Comparison of ENCODE assay signal across 20 cellular contexts in the genomic region with DNA sequence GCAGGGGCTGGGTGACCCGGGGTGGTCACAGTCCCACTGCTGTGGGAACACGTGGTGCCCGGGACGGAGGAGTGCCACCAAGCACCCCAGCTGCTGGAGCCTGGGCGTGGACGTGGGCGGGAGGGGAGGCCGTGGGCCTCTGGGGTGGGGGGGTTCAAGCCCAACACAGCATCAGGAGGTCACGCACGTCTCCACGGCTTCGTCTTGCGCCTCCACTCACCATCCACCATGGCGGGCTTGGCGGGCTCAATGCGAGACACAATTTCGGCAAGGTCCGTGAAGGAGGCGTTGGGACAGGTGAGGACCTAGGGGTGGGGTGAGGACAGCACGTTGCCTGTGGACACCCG. TPM values are rescaled to one million over a fixed set of nuclear protein-coding genes. Genes with fewer than 3 reads are reported as not detected.
DNase-seq lines count a peak whose midpoint lies in the region; ATAC-seq, FAIRE-seq and TF ChIP-seq lines count a peak whose summit lies in the region.
"Had no signal": no experiment of that assay in that cellular context is flagged by ENCODE, and none has a peak within 500 bp of the region (broad histone marks: within the 10 kb centered on the region; RNA-seq: fewer than 3 reads in every experiment).

No MANE protein-coding gene starts in this region.

- no peaks in the 10 kb centered on the region for H3K4me1 ChIP-seq in right cardiac atrium (ENCODE audit: control insufficient read depth, insufficient read depth, low read length)
- H3K4me1 ChIP-seq in right atrium auricular region, result peaks cover 0 to 22% of the 10 kb centered on the region in 2 donors
- peaks cover 4% of the 10 kb centered on the region for H3K4me1 ChIP-seq in endothelial cell of umbilical vein (ENCODE audit: control insufficient read depth, extremely low read depth, insufficient read depth, low read length)
- no peaks in the 10 kb centered on the region for H3K4me1 ChIP-seq in aorta (ENCODE audit: control insufficient read depth in 1 of 2, insufficient read depth in 2 of 2, low read length in 2 of 2)
- H3K4me1 ChIP-seq in small intestine (ENCODE audit: control insufficient read depth in 2 of 2, insufficient read depth in 1 of 2, low read depth in 1 of 2, low read length in 1 of 2), result peaks cover 2 to 7% of the 10 kb centered on the region in 2 donors

- H3K4me3 ChIP-seq in right cardiac atrium (ENCODE audit: low read length), result no peak overlapping the region
- H3K4me3 ChIP-seq in right atrium auricular region, result no peak overlapping the region
- no peak overlapping the region for H3K4me3 ChIP-seq in endothelial cell of umbilical vein (replicated peaks in 1 of 3; ENCODE audit: insufficient read depth in 1 of 3, low read depth in 1 of 3, low read length in 3 of 3)
- no peak overlapping the region for H3K4me3 ChIP-seq in aorta (ENCODE audit: low read length in 2 of 2)
- no peak overlapping the region for H3K4me3 ChIP-seq in brain microvascular endothelial cell (ENCODE audit: low read depth, low read length)
- H3K4me3 ChIP-seq in small intestine (ENCODE audit: low read depth in 1 of 2, low read length in 2 of 2), result no peak overlapping the region
- H3K4me3 ChIP-seq: body of pancreas, dorsolateral prefrontal cortex, vagina had no signal

- peaks cover 9% of the 10 kb centered on the region for H3K79me2 ChIP-seq in endothelial cell of umbilical vein (ENCODE audit: control insufficient read depth, insufficient read depth, low read length)

- H4K20me1 ChIP-seq in endothelial cell of umbilical vein (replicated peaks; ENCODE audit: control insufficient read depth, extremely low read depth, insufficient read depth, low read length), result no peaks in the 10 kb centered on the region

- intact Hi-C loops in right cardiac atrium (cut with DNase I) (no loop called here), endothelial cell of umbilical vein (cut with micrococcal nuclease) (no loop called here), aorta (cut with DNase I) (no loop called here)

- dilution Hi-C loops in endothelial cell of umbilical vein (cut with MboI; ENCODE audit: extremely low pct_ligation_motif_present, low sequenced_read_pairs), result no loop called here

- peaks cover 2% of the 10 kb centered on the region for H3K4me1 Mint-ChIP-seq in T-helper 1 cell treated with Interleukin-12 subunit alpha and Interleukin-12 subunit beta and Interleukin-4 antibody, amounts not matched to agents 30 μg/mL and 1 μg/mL, for 36 hours (ENCODE audit: low read depth)

- no peak overlapping the region for H3K9ac ChIP-seq in endothelial cell of umbilical vein (replicated peaks; ENCODE audit: extremely low read depth, insufficient read depth, low read length)

- no peak overlapping the region for H3K4me2 ChIP-seq in endothelial cell of umbilical vein (ENCODE audit: insufficient read depth, low read length)

- no peaks in the 10 kb centered on the region for H3K9me1 ChIP-seq in endothelial cell of umbilical vein (replicated peaks; ENCODE audit: control insufficient read depth, extremely low read depth, insufficient read depth, low read length)

- no peak overlapping the region for H3K4me3 Mint-ChIP-seq in T-helper 1 cell treated with Interleukin-12 subunit alpha and Interleukin-12 subunit beta and Interleukin-4 antibody, amounts not matched to agents 30 μg/mL and 1 μg/mL, for 36 hours

- peak overlapping the region; percentile 55 for H2AFZ ChIP-seq in endothelial cell of umbilical vein (ENCODE audit: low read depth, low read length)

- FAIRE-seq in endothelial cell of umbilical vein (lab: Jason Lieb, UNC), result no peak
- no peak for FAIRE-seq in small intestine (lab: Jason Lieb, UNC)
- FAIRE-seq: D721Med had no signal

- no peaks in the 10 kb centered on the region for H3K27me3 Mint-ChIP-seq in T-helper 1 cell treated with Interleukin-12 subunit alpha and Interleukin-12 subunit beta and Interleukin-4 antibody, amounts not matched to agents 30 μg/mL and 1 μg/mL, for 36 hours (ENCODE audit: low read depth)

- H3K27ac Mint-ChIP-seq in T-helper 1 cell treated with Interleukin-12 subunit alpha and Interleukin-12 subunit beta and Interleukin-4 antibody, amounts not matched to agents 30 μg/mL and 1 μg/mL, for 36 hours, result peak overlapping the region; percentile 52
- H3K27ac Mint-ChIP-seq: activated T-helper 2 cell treated with anti-CD3 and anti-CD28 coated beads, Interferon-gamma antibody, Interleukin-2, Interleukin-4, amounts not matched to agents 10 μg/mL and 5 μg/mL and 100 μg/mL, durations not matched to agents 14 hours and 24 hours and 36 hours had no signal

- H3K27ac ChIP-seq in right cardiac atrium (ENCODE audit: low read length) (no peak overlapping the region), right atrium auricular region (no peak overlapping the region), endothelial cell of umbilical vein (ENCODE audit: insufficient read depth, low read depth, low read length) (no peak overlapping the region), aorta (ENCODE audit: low read depth in 1 of 2, low read length in 2 of 2) (no peak overlapping the region), brain microvascular endothelial cell (no peak overlapping the region), small intestine (ENCODE audit: low read depth in 1 of 2, low read length in 1 of 2) (no peak overlapping the region)
- H3K27ac ChIP-seq: body of pancreas, vagina had no signal

- CTCF ChIA-PET in endothelial cell of umbilical vein (lab: Charles Lee), result no interaction called here

- DNase-seq in right cardiac atrium (peak in 2 of 3 donors; percentile 17 to 65), right atrium auricular region (ENCODE audit: low spot score) (no peak), endothelial cell of umbilical vein (ENCODE audit: low read depth, low spot score) (no peak), aorta (peak; percentile 54 to 65), brain microvascular endothelial cell (no peak), small intestine (no peak)
- DNase-seq: NCI-H1417, NCI-H226, nucleus accumbens, SIG-M5 had no signal

- no TSS peak for BruUV-seq in endothelial cell of umbilical vein (replicated peaks; lab: Mats Ljungman, UMichigan)

- 95% methylated on average over 21 of the region's 21 CpGs for WGBS in right cardiac atrium
- 95 to 96% methylated on average over 20 to 21 of the region's 21 CpGs for WGBS in aorta, 2 donors
- 88% methylated on average over 20 to 21 of the region's 21 CpGs for WGBS in small intestine, 3 donors

- H3K27me3 ChIP-seq in right cardiac atrium (ENCODE audit: control insufficient read depth, insufficient read depth) (no peaks in the 10 kb centered on the region), right atrium auricular region (no peaks in the 10 kb centered on the region), endothelial cell of umbilical vein (ENCODE audit: control insufficient read depth in 2 of 2, insufficient read depth in 2 of 2, low read length in 2 of 2) (no peaks in the 10 kb centered on the region), aorta (ENCODE audit: control insufficient read depth in 1 of 2, insufficient read depth in 2 of 2, low read length in 1 of 2) (no peaks in the 10 kb centered on the region), brain microvascular endothelial cell (replicated peaks) (no peaks in the 10 kb centered on the region), small intestine (ENCODE audit: control insufficient read depth in 2 of 2, insufficient read depth in 2 of 2, low read length in 2 of 2) (no peaks in the 10 kb centered on the region)
- H3K27me3 ChIP-seq: body of pancreas, dorsolateral prefrontal cortex, vagina had no signal

- H3K36me3 Mint-ChIP-seq in T-helper 1 cell treated with Interleukin-12 subunit alpha and Interleukin-12 subunit beta and Interleukin-4 antibody, amounts not matched to agents 30 μg/mL and 1 μg/mL, for 36 hours (ENCODE audit: low read depth), result peaks cover under 1% of the 10 kb centered on the region

- in situ Hi-C loops in brain microvascular endothelial cell (cut with HindIII; ENCODE audit: low pct_ligation_motif_present, low sequenced_read_pairs), result no loop called here

- no peak for TF ChIP-seq CTCF in right atrium auricular region (IDR thresholded peaks at IDR 0.05)
- TF ChIP-seq CTCF in endothelial cell of umbilical vein (IDR thresholded peaks at IDR 0.05; ENCODE audit: extremely low read depth in 1 of 2, insufficient read depth in 1 of 2, low read depth in 1 of 2, low read length in 2 of 2), result no peak
- no peak for TF ChIP-seq CTCF in brain microvascular endothelial cell (IDR thresholded peaks at IDR 0.05; ENCODE audit: low read depth, low read length, missing control alignments)

- no peak for ATAC-seq in right cardiac atrium
- no peak for ATAC-seq in aorta (ENCODE audit: low FRiP score)
- ATAC-seq in GM18868 (IDR thresholded peaks at IDR 0.05; ENCODE audit: unreplicated experiment), result no peak
- ATAC-seq: body of pancreas had no signal

- H3K36me3 ChIP-seq in right atrium auricular region (no peaks in the 10 kb centered on the region), endothelial cell of umbilical vein (ENCODE audit: control insufficient read depth in 2 of 2, extremely low read depth in 1 of 2, insufficient read depth in 2 of 2, low read length in 2 of 2) (no peaks in the 10 kb centered on the region), aorta (ENCODE audit: control insufficient read depth in 1 of 2, insufficient read depth in 2 of 2, low read length in 1 of 2) (no peaks in the 10 kb centered on the region), brain microvascular endothelial cell (replicated peaks) (peaks cover 4% of the 10 kb centered on the region), small intestine (ENCODE audit: control insufficient read depth in 2 of 2, insufficient read depth in 2 of 2, low read length in 2 of 2) (no peaks in the 10 kb centered on the region)
- H3K36me3 ChIP-seq: vagina had no signal

- TF ChIP-seq POLR2A in endothelial cell of umbilical vein (IDR thresholded peaks at IDR 0.05; ENCODE audit: low read depth, low read length), result no peak

- POLR2A ChIA-PET in endothelial cell of umbilical vein (lab: Charles Lee), result no interaction called here

- H3K9me3 ChIP-seq in right cardiac atrium (ENCODE audit: control insufficient read depth, low read length) (no peaks in the 10 kb centered on the region), right atrium auricular region (no peaks in the 10 kb centered on the region), endothelial cell of umbilical vein (replicated peaks; ENCODE audit: control insufficient read depth, insufficient read depth, low read length) (no peaks in the 10 kb centered on the region), aorta (ENCODE audit: control insufficient read depth, low read length) (no peaks in the 10 kb centered on the region), small intestine (ENCODE audit: control insufficient read depth, low read depth) (no peaks in the 10 kb centered on the region)
- H3K9me3 ChIP-seq: body of pancreas, heart right ventricle, vagina had no signal

- no peaks in the 10 kb centered on the region for H3K9me3 Mint-ChIP-seq in T-helper 1 cell treated with Interleukin-12 subunit alpha and Interleukin-12 subunit beta and Interleukin-4 antibody, amounts not matched to agents 30 μg/mL and 1 μg/mL, for 36 hours
- H3K9me3 Mint-ChIP-seq: activated T-helper 2 cell treated with anti-CD3 and anti-CD28 coated beads, Interferon-gamma antibody, Interleukin-2, Interleukin-4, amounts not matched to agents 10 μg/mL and 5 μg/mL and 100 μg/mL, durations not matched to agents 14 hours and 24 hours and 36 hours had no signal

RNA-seq across cellular contexts. Expression of a gene that starts 2.2 kb away (rescaled TPM):
- 10 to 100 TPM; 12.4 to 21.5 (median 18.6) TPM for total RNA-seq in right cardiac atrium
- polyA plus RNA-seq in right cardiac atrium, result 25.5 TPM
- total RNA-seq in right atrium auricular region, result 10 to 100 TPM; 16.2 to 26.2 TPM
- total RNA-seq in endothelial cell of umbilical vein, result 43.3 and 45.4 TPM in 2 replicates
- 53.7 and 66.9 TPM in 2 replicates for polyA plus RNA-seq in endothelial cell of umbilical vein
- polyA plus RNA-seq in endothelial cell of umbilical vein (2011; cell fraction: cytosol; rRNA removed), result 31.4 and 40.5 TPM in 2 replicates
- polyA plus RNA-seq in endothelial cell of umbilical vein (2011; cell fraction: nucleus; rRNA removed), result 152 and 169 TPM in 2 replicates
- 46.1 and 63.1 TPM in 2 replicates for polyA plus RNA-seq in endothelial cell of umbilical vein (2012)
- polyA minus RNA-seq in endothelial cell of umbilical vein, result 18.8 and 27.5 TPM in 2 replicates
- polyA minus RNA-seq in endothelial cell of umbilical vein (2011; cell fraction: cytosol; rRNA and poly(A)+ RNA removed), result 31.5 TPM
- polyA minus RNA-seq in endothelial cell of umbilical vein (2011; cell fraction: nucleus; rRNA and poly(A)+ RNA removed), result 23.9 and 33.3 TPM in 2 replicates
- total RNA-seq in aorta, result 10 to 100 TPM; 76.8 to 78.2 TPM
- polyA plus RNA-seq in aorta, result 100 to 1,000 TPM in 1 of 2 donors, 10 to 100 TPM in 1; 75.5 to 154 TPM
- 10 to 100 TPM; 34.0 to 76.9 (median 57.3) TPM for polyA plus RNA-seq in small intestine

RNA-seq across cellular contexts. Expression of a gene that starts 20.1 kb away (rescaled TPM):
- total RNA-seq in right cardiac atrium (not detected), right atrium auricular region (not detected), endothelial cell of umbilical vein (0.42 and 0.51 TPM in 2 replicates), aorta (not detected)
- polyA plus RNA-seq in right cardiac atrium (not detected), endothelial cell of umbilical vein (0.44 and 0.45 TPM in 2 replicates), aorta (1 to 10 TPM in 1 of 2 donors, not detected in 1; 3.1 TPM), small intestine (10 to 100 TPM; 15.9 to 85.4 (median 62.8) TPM)
- 0.14 and 0.21 TPM in 2 replicates for polyA plus RNA-seq in endothelial cell of umbilical vein (2011; cell fraction: cytosol; rRNA removed)
- polyA plus RNA-seq in endothelial cell of umbilical vein (2011; cell fraction: nucleus; rRNA removed), result 2.5 and 3.6 TPM in 2 replicates
- polyA plus RNA-seq in endothelial cell of umbilical vein (2012), result 0.12 and 0.14 TPM in 2 replicates
- polyA minus RNA-seq in endothelial cell of umbilical vein, result not detected in 2 replicates
- polyA minus RNA-seq in endothelial cell of umbilical vein (2011; cell fraction: cytosol; rRNA and poly(A)+ RNA removed), result not detected
- polyA minus RNA-seq in endothelial cell of umbilical vein (2011; cell fraction: nucleus; rRNA and poly(A)+ RNA removed), result 0.24 TPM in 1 of 2 replicates, not detected in the other
- total RNA-seq: activated T-helper 2 cell treated with anti-CD3 and anti-CD28 coated beads, Interferon-gamma antibody, Interleukin-2, Interleukin-4, amounts not matched to agents 10 μg/mL and 5 μg/mL and 100 μg/mL, durations not matched to agents 14 hours and 24 hours and 36 hours; heart right ventricle; LHCN-M2; skeletal muscle tissue; vagina had no signal

RNA-seq across cellular contexts. Expression of a gene that starts 38.1 kb away (rescaled TPM):
- total RNA-seq in right cardiac atrium (1 to 10 TPM; 3.1 to 7.5 (median 4.5) TPM), right atrium auricular region (1 to 10 TPM in 1 of 2 donors, under 1 TPM in 1; 0.94 to 3.4 TPM), endothelial cell of umbilical vein (0.91 and 1.3 TPM in 2 replicates), aorta (1 to 10 TPM; 4.1 to 8.5 TPM)
- polyA plus RNA-seq in right cardiac atrium (4.3 TPM), endothelial cell of umbilical vein (0.40 and 0.51 TPM in 2 replicates), aorta (10 to 100 TPM in 1 of 2 donors, 1 to 10 TPM in 1; 2.9 to 12.6 TPM), small intestine (10 to 100 TPM in 2 of 3 donors, 1 to 10 TPM in 1; 8.0 to 38.0 (median 24.9) TPM)
- polyA plus RNA-seq in endothelial cell of umbilical vein (2011; cell fraction: cytosol; rRNA removed), result 0.20 TPM in 1 of 2 replicates, not detected in the other
- polyA plus RNA-seq in endothelial cell of umbilical vein (2011; cell fraction: nucleus; rRNA removed), result 1.6 and 1.7 TPM in 2 replicates
- 0.13 and 0.52 TPM in 2 replicates for polyA plus RNA-seq in endothelial cell of umbilical vein (2012)
- polyA minus RNA-seq in endothelial cell of umbilical vein, result 0.13 and 0.19 TPM in 2 replicates
- polyA minus RNA-seq in endothelial cell of umbilical vein (2011; cell fraction: cytosol; rRNA and poly(A)+ RNA removed), result 1.8 TPM
- polyA minus RNA-seq in endothelial cell of umbilical vein (2011; cell fraction: nucleus; rRNA and poly(A)+ RNA removed), result 0.67 TPM in 1 of 2 replicates, not detected in the other

RNA-seq across cellular contexts. Expression of a gene that starts 38.3 kb away (rescaled TPM):
- total RNA-seq in right cardiac atrium (10 to 100 TPM in 2 of 4 donors, 1 to 10 TPM in 2; 7.9 to 13.4 (median 11.1) TPM), right atrium auricular region (1 to 10 TPM; 5.9 to 6.0 TPM), endothelial cell of umbilical vein (26.6 and 30.3 TPM in 2 replicates), aorta (10 to 100 TPM; 21.9 to 38.2 TPM)
- polyA plus RNA-seq in right cardiac atrium (14.6 TPM), endothelial cell of umbilical vein (17.7 and 24.7 TPM in 2 replicates), aorta (10 to 100 TPM; 15.9 to 96.8 TPM), small intestine (10 to 100 TPM; 15.0 to 36.2 (median 28.6) TPM)
- 7.6 and 11.8 TPM in 2 replicates for polyA plus RNA-seq in endothelial cell of umbilical vein (2011; cell fraction: cytosol; rRNA removed)
- polyA plus RNA-seq in endothelial cell of umbilical vein (2011; cell fraction: nucleus; rRNA removed), result 34.8 and 44.7 TPM in 2 replicates
- polyA plus RNA-seq in endothelial cell of umbilical vein (2012), result 12.4 and 21.6 TPM in 2 replicates
- 11.0 and 15.0 TPM in 2 replicates for polyA minus RNA-seq in endothelial cell of umbilical vein
- polyA minus RNA-seq in endothelial cell of umbilical vein (2011; cell fraction: cytosol; rRNA and poly(A)+ RNA removed), result 4.9 TPM
- 13.0 and 26.5 TPM in 2 replicates for polyA minus RNA-seq in endothelial cell of umbilical vein (2011; cell fraction: nucleus; rRNA and poly(A)+ RNA removed)

Comparison
In these comparisons a context has a peak if more than half of its experiments do, and no peak if none do; other contexts are left out.
1. DNase-seq: peak in right cardiac atrium (2 of 3) and aorta (2 of 2); none in right atrium auricular region (single experiment), endothelial cell of umbilical vein (single experiment), brain microvascular endothelial cell (single experiment) and small intestine (single experiment).